ENCODE assay signal across 17 cellular contexts in genomic region chr1:219876798-219877209, GRCh38. TPM values are rescaled to one million over a fixed set of nuclear protein-coding genes. Genes with fewer than 3 reads are reported as not detected.
DNase-seq lines count a peak whose midpoint lies in the region; TF ChIP-seq lines count a peak whose summit lies in the region.
"Had no signal": no experiment of that assay in that cellular context is flagged by ENCODE, and none has a peak within 500 bp of the region (broad histone marks: within the 10 kb centered on the region; RNA-seq: fewer than 3 reads in every experiment).

No MANE protein-coding gene starts in this region.

- no peaks in the 10 kb centered on the region for H4K20me1 ChIP-seq in OCI-LY7 (ENCODE audit: insufficient read depth, low read length)

- H3K4me2 ChIP-seq in OCI-LY7 (ENCODE audit: low read length): no peak overlapping the region

- no peak overlapping the region for H3K4me3 Mint-ChIP-seq in Caco-2 (ENCODE audit: unreplicated experiment)
- no peak overlapping the region for H3K4me3 Mint-ChIP-seq in chondrocyte (ENCODE audit: unreplicated experiment)
- H3K4me3 Mint-ChIP-seq: activated T-helper 17 cell treated with anti-CD3 and anti-CD28 coated beads, Interleukin-2, amount 50 U/mL, for 72 hours; CD4-positive, CD25-positive, alpha-beta regulatory T cell; dendritic cell treated with granulocyte-macrophage colony-stimulating factor and Interleukin-4, amounts not matched to agents 40 ng/mL and 50 ng/mL, for 4 days had no signal

- DNase-seq in Caco-2 (peak in 1 of 2 experiments; percentile 13), GM20000 (ENCODE audit: low spot score) (no peak), OCI-LY7 (ENCODE audit: low spot score) (no peak), chondrocyte (ENCODE audit: low spot score) (no peak), H4 (ENCODE audit: low spot score) (no peak), cerebellar cortex (ENCODE audit: low spot score) (no peak)
- DNase-seq in stimulated activated CD4-positive, alpha-beta T cell treated with anti-CD3 and anti-CD28 coated beads, Interleukin-15, amount 100 ng/mL, for 24 hours: no peak
- no peak for DNase-seq in activated CD4-positive, alpha-beta T cell treated with anti-CD3 and anti-CD28 coated beads, Interleukin-2, amount 50 U/mL, for 4 hours
- DNase-seq: CD4-positive, CD25-positive, alpha-beta regulatory T cell; NCI-H524; stimulated activated CD4-positive, alpha-beta T cell treated with anti-CD3 and anti-CD28 coated beads, Interleukin-2, amount 100 ng/mL, for 24 hours; stomach; T1000 had no signal

- no peak overlapping the region for H2AFZ ChIP-seq in OCI-LY7 (ENCODE audit: low read length)

- TF ChIP-seq CTCF in Caco-2 (IDR thresholded peaks at IDR 0.05; ENCODE audit: insufficient read depth in 1 of 2, low read depth in 1 of 2, low read length in 1 of 2, severe bottlenecking in 1 of 2, unreplicated experiment in 1 of 2) (peak; percentile 43 to 61), GM20000 (IDR thresholded peaks at IDR 0.05; ENCODE audit: extremely low read depth, missing control alignments) (peak; percentile 6), OCI-LY7 (conservative IDR thresholded peaks at IDR 0.05; ENCODE audit: low read length) (peak; percentile 50; the same call in 1 of the 2 replicates), chondrocyte (IDR thresholded peaks at IDR 0.05) (peak; percentile 63)

- no peaks in the 10 kb centered on the region for H3K4me1 ChIP-seq in Caco-2
- no peaks in the 10 kb centered on the region for H3K4me1 ChIP-seq in OCI-LY7 (ENCODE audit: insufficient read depth, low read length, poor library complexity, severe bottlenecking)
- H3K4me1 ChIP-seq: stomach had no signal

- no peaks in the 10 kb centered on the region for H3K36me3 ChIP-seq in Caco-2 (ENCODE audit: control insufficient read depth, insufficient read depth, low read length)
- H3K36me3 ChIP-seq in OCI-LY7 (ENCODE audit: insufficient read depth, low read length): no peaks in the 10 kb centered on the region
- H3K36me3 ChIP-seq: stomach had no signal

- no peak overlapping the region for H3K27ac ChIP-seq in OCI-LY7 (ENCODE audit: low read depth, low read length, poor library complexity, severe bottlenecking)
- H3K27ac ChIP-seq: stomach had no signal

- no peaks in the 10 kb centered on the region for H3K79me2 ChIP-seq in OCI-LY7 (ENCODE audit: insufficient read depth, low read depth, low read length)

- H3K9me3 ChIP-seq in Caco-2: no peaks in the 10 kb centered on the region
- no peaks in the 10 kb centered on the region for H3K9me3 ChIP-seq in OCI-LY7 (ENCODE audit: low read length)
- H3K9me3 ChIP-seq: stomach had no signal

- BruUV-seq in Caco-2 (replicated peaks; lab: Mats Ljungman, UMichigan) (no TSS peak), OCI-LY7 (replicated peaks; lab: Mats Ljungman, UMichigan) (no TSS peak)

- H3K4me3 ChIP-seq in Caco-2 (ENCODE audit: low read depth, low read length) (no peak overlapping the region), OCI-LY7 (ENCODE audit: low read depth, low read length, poor library complexity, severe bottlenecking) (no peak overlapping the region)
- H3K4me3 ChIP-seq: stomach had no signal

- H3K9me2 ChIP-seq in OCI-LY7 (ENCODE audit: insufficient read depth, low read length): no peaks in the 10 kb centered on the region

- POLR2A ChIA-PET in Caco-2 (lab: Charles Lee) (no interaction called here), OCI-LY7 (lab: Charles Lee) (no interaction called here)

- H3K36me3 Mint-ChIP-seq in Caco-2 (ENCODE audit: insufficient read depth, unreplicated experiment) (no peaks in the 10 kb centered on the region), chondrocyte (ENCODE audit: low read depth) (no peaks in the 10 kb centered on the region)
- H3K36me3 Mint-ChIP-seq: CD4-positive, CD25-positive, alpha-beta regulatory T cell had no signal

- H3K27me3 Mint-ChIP-seq in Caco-2 (ENCODE audit: insufficient read depth, unreplicated experiment) (peaks cover 3% of the 10 kb centered on the region), chondrocyte (ENCODE audit: low read depth) (peaks cover 35% of the 10 kb centered on the region)

- H3K9me3 Mint-ChIP-seq in Caco-2 (ENCODE audit: unreplicated experiment) (no peaks in the 10 kb centered on the region), chondrocyte (ENCODE audit: low read depth) (no peaks in the 10 kb centered on the region)
- H3K9me3 Mint-ChIP-seq: activated T-helper 17 cell treated with anti-CD3 and anti-CD28 coated beads, Interleukin-2, amount 50 U/mL, for 72 hours; CD4-positive, CD25-positive, alpha-beta regulatory T cell; dendritic cell treated with granulocyte-macrophage colony-stimulating factor and Interleukin-4, amounts not matched to agents 40 ng/mL and 50 ng/mL, for 4 days had no signal

- CTCF ChIA-PET in Caco-2 (lab: Charles Lee) (no interaction called here), OCI-LY7 (lab: Charles Lee; ENCODE audit: unreplicated experiment) (no interaction called here)

- H3K27ac Mint-ChIP-seq in Caco-2 (ENCODE audit: unreplicated experiment) (no peak overlapping the region), chondrocyte (ENCODE audit: unreplicated experiment) (no peak overlapping the region)
- H3K27ac Mint-ChIP-seq: activated T-helper 17 cell treated with anti-CD3 and anti-CD28 coated beads, Interleukin-2, amount 50 U/mL, for 72 hours; CD4-positive, CD25-positive, alpha-beta regulatory T cell; dendritic cell treated with granulocyte-macrophage colony-stimulating factor and Interleukin-4, amounts not matched to agents 40 ng/mL and 50 ng/mL, for 4 days had no signal

- H3K27me3 ChIP-seq in Caco-2 (replicated peaks; ENCODE audit: control insufficient read depth, insufficient read depth, low read length): no peaks in the 10 kb centered on the region

- intact Hi-C loops in Caco-2 (cut with micrococcal nuclease; ENCODE audit: unreplicated experiment) (loop anchor here (1.0 to 5.0 kb wide), 3 partner anchors 40 to 114 kb away; no protein-coding TSS in a partner anchor), OCI-LY7 (cut with micrococcal nuclease; ENCODE audit: unreplicated experiment) (no loop called here)

- peaks cover 6% of the 10 kb centered on the region for H3K4me1 Mint-ChIP-seq in Caco-2 (ENCODE audit: low read depth, unreplicated experiment)
- no peaks in the 10 kb centered on the region for H3K4me1 Mint-ChIP-seq in chondrocyte (ENCODE audit: low read depth)
- H3K4me1 Mint-ChIP-seq: activated T-helper 17 cell treated with anti-CD3 and anti-CD28 coated beads, Interleukin-2, amount 50 U/mL, for 72 hours; CD4-positive, CD25-positive, alpha-beta regulatory T cell had no signal

RNA-seq across cellular contexts. Expression of gene SLC30A10, which starts 51.6 kb away (rescaled TPM):
- 0.39 and 0.65 TPM in 2 replicates for total RNA-seq in Caco-2 (2022)
- total RNA-seq in OCI-LY7 (2014; rRNA removed; shearing (Covaris generic)): not detected in 2 replicates
- not detected in 2 replicates for total RNA-seq in OCI-LY7 (2022)
- not detected in 3 replicates for total RNA-seq in chondrocyte
- not detected in 2 replicates for total RNA-seq in H4 (2014; rRNA removed; shearing (Covaris generic))
- total RNA-seq: activated T-helper 17 cell treated with anti-CD3 and anti-CD28 coated beads, Interleukin-2, amount 50 U/mL, for 72 hours; CD4-positive, CD25-positive, alpha-beta regulatory T cell; glomerular endothelial cell; omental fat pad had no signal

Comparison
In these comparisons a context has a peak if more than half of its experiments do, and no peak if none do; other contexts are left out.
1. CTCF ChIP-seq: peak in every context shown above with its lines; median percentile 63 in chondrocyte; 52 in Caco-2; 50 in OCI-LY7; 6 in GM20000.